20 cellular contexts compared by ENCODE assay signal in genomic region chr22:44218071-44218470, GRCh38. TPM values are rescaled to one million over a fixed set of nuclear protein-coding genes. Genes with fewer than 3 reads are reported as not detected.
DNase-seq lines count a peak whose midpoint lies in the region; FAIRE-seq and TF ChIP-seq lines count a peak whose summit lies in the region.
"Had no signal": no experiment of that assay in that cellular context is flagged by ENCODE, and none has a peak within 500 bp of the region (broad histone marks: within the 10 kb centered on the region; RNA-seq: fewer than 3 reads in every experiment).

No MANE protein-coding gene starts in this region.

- POLR2A ChIA-PET in H1 (lab: Charles Lee; ENCODE audit: partially characterized antibody), result interaction anchor here (0.6 kb wide), 1 partner anchor 530 kb away, joined by 3 read pairs; no protein-coding TSS in a partner anchor

- no peak overlapping the region for H2BK12ac ChIP-seq in H1 (ENCODE audit: low read depth, low read length)

- H3K27ac Mint-ChIP-seq in activated T-helper 1 cell treated with anti-CD3 and anti-CD28 coated beads, Interleukin-12 subunit alpha, Interleukin-12 subunit beta, Interleukin-2, Interleukin-4 antibody, amounts not matched to agents 30 ng/mL and 10 ng/mL and 1 ng/mL, durations not matched to agents 14 hours and 24 hours and 36 hours, result no peak overlapping the region
- H3K27ac Mint-ChIP-seq: CD4-positive, CD25-positive, alpha-beta regulatory T cell had no signal

- no peak for TF ChIP-seq POLR2A in H1 (IDR thresholded peaks at IDR 0.05; ENCODE audit: control extremely low read depth in 1 of 2, low read depth in 2 of 2, low read length in 2 of 2)

- no peaks in the 10 kb centered on the region for H3K4me1 Mint-ChIP-seq in activated T-helper 1 cell treated with anti-CD3 and anti-CD28 coated beads, Interleukin-12 subunit alpha, Interleukin-12 subunit beta, Interleukin-2, Interleukin-4 antibody, amounts not matched to agents 30 ng/mL and 10 ng/mL and 1 ng/mL, durations not matched to agents 14 hours and 24 hours and 36 hours (ENCODE audit: low read depth)
- H3K4me1 Mint-ChIP-seq: CD4-positive, CD25-positive, alpha-beta regulatory T cell; CD8-positive, alpha-beta memory T cell had no signal

- H3K23ac ChIP-seq in H1 (ENCODE audit: insufficient read length), result no peak overlapping the region

- no peak overlapping the region for H2BK20ac ChIP-seq in H1 (ENCODE audit: low read length)

- peaks cover 3 to 7% of the 10 kb centered on the region in 2 experiments; a peak in 1 of 4 replicates for H3K9me3 ChIP-seq in H1 (ENCODE audit: insufficient read depth in 2 of 2, low read depth in 1 of 2, low read length in 1 of 2)
- no peaks in the 10 kb centered on the region for H3K9me3 ChIP-seq in osteoblast (ENCODE audit: low read depth, low read length)
- H3K9me3 ChIP-seq in MG63, result peaks cover 5% of the 10 kb centered on the region; the same call in 1 of the 2 replicates
- H3K9me3 ChIP-seq: BE2C had no signal

- H3K36me3 Mint-ChIP-seq in activated T-helper 1 cell treated with anti-CD3 and anti-CD28 coated beads, Interleukin-12 subunit alpha, Interleukin-12 subunit beta, Interleukin-2, Interleukin-4 antibody, amounts not matched to agents 30 ng/mL and 10 ng/mL and 1 ng/mL, durations not matched to agents 14 hours and 24 hours and 36 hours (ENCODE audit: low read depth), result no peaks in the 10 kb centered on the region
- H3K36me3 Mint-ChIP-seq: CD4-positive, CD25-positive, alpha-beta regulatory T cell had no signal

- CTCF ChIA-PET in H1 (lab: Charles Lee; ENCODE audit: partially characterized antibody), result interaction anchor here (1.4 to 2.5 kb wide), 2 partner anchors 26 to 137 kb away, joined by 4 to 6 read pairs; no protein-coding TSS in a partner anchor

- H2AK5ac ChIP-seq in H1 (ENCODE audit: low read depth, low read length), result no peak overlapping the region

- TF ChIP-seq CTCF in GM10266 (IDR thresholded peaks at IDR 0.05; ENCODE audit: control insufficient read depth, insufficient read depth, low read depth, missing control alignments) (no peak), H1 (IDR thresholded peaks at IDR 0.05; ENCODE audit: control extremely low read depth in 1 of 3, insufficient read depth in 1 of 3, low read depth in 1 of 3, low read length in 3 of 3) (no peak), osteoblast (IDR thresholded peaks at IDR 0.05; ENCODE audit: extremely low read depth, low read depth, low read length) (no peak)

- H3K4me3 ChIP-seq in H1 (ENCODE audit: extremely low read depth in 1 of 4, insufficient read depth in 2 of 4, low read depth in 3 of 4, low read length in 4 of 4) (no peak overlapping the region), osteoblast (ENCODE audit: insufficient read depth, low read length) (no peak overlapping the region), MG63 (no peak overlapping the region)
- H3K4me3 ChIP-seq: K562 had no signal

- H3K18ac ChIP-seq in H1 (ENCODE audit: extremely low read depth, low read length), result no peak overlapping the region

- no peak overlapping the region for H2AFZ ChIP-seq in H1 (ENCODE audit: low read length)
- no peak overlapping the region for H2AFZ ChIP-seq in osteoblast (ENCODE audit: low read length)

- H2BK15ac ChIP-seq in H1 (ENCODE audit: low read length), result no peak overlapping the region

- H2BK120ac ChIP-seq in H1 (replicated peaks; ENCODE audit: low read depth, low read length), result no peak overlapping the region

- H3K4me1 ChIP-seq in H1 (replicated peaks in 1 of 4; ENCODE audit: control insufficient read depth in 3 of 4, insufficient read depth in 4 of 4, low read length in 3 of 4), result no peaks in the 10 kb centered on the region
- no peaks in the 10 kb centered on the region for H3K4me1 ChIP-seq in osteoblast (ENCODE audit: insufficient read depth, low read length)
- H3K4me1 ChIP-seq: BE2C had no signal

- no peak overlapping the region for H4K8ac ChIP-seq in H1 (ENCODE audit: extremely low read depth, insufficient read depth, low read length)

- H4K5ac ChIP-seq in H1 (ENCODE audit: insufficient read length, low read depth, low read length), result no peak overlapping the region

- peak overlapping the region; percentile 30 for H4K91ac ChIP-seq in H1 (replicated peaks; ENCODE audit: insufficient read length, low read length)

- H3K4me2 ChIP-seq in H1 (ENCODE audit: insufficient read depth in 1 of 2, low read depth in 2 of 2, low read length in 2 of 2) (no peak overlapping the region), osteoblast (ENCODE audit: insufficient read depth, low read length) (no peak overlapping the region)

- no peak overlapping the region for H3K14ac ChIP-seq in H1 (ENCODE audit: insufficient read length)

- H3K36me3 ChIP-seq in H1 (ENCODE audit: control insufficient read depth in 2 of 4, insufficient read depth in 4 of 4, low read length in 3 of 4), result no peaks in the 10 kb centered on the region; a peak in 1 of 8 replicates
- no peaks in the 10 kb centered on the region for H3K36me3 ChIP-seq in osteoblast (ENCODE audit: insufficient read depth, low read length)
- H3K36me3 ChIP-seq in MG63, result no peaks in the 10 kb centered on the region
- H3K36me3 ChIP-seq: BE2C had no signal

- no peaks in the 10 kb centered on the region for H3K27me3 Mint-ChIP-seq in activated T-helper 1 cell treated with anti-CD3 and anti-CD28 coated beads, Interleukin-12 subunit alpha, Interleukin-12 subunit beta, Interleukin-2, Interleukin-4 antibody, amounts not matched to agents 30 ng/mL and 10 ng/mL and 1 ng/mL, durations not matched to agents 14 hours and 24 hours and 36 hours (ENCODE audit: insufficient read depth)
- H3K27me3 Mint-ChIP-seq: CD4-positive, CD25-positive, alpha-beta regulatory T cell had no signal

- H3K9ac ChIP-seq in H1 (replicated peaks in 1 of 4; ENCODE audit: extremely low read depth in 1 of 4, low read depth in 3 of 4, low read length in 3 of 4), result no peak overlapping the region

- TF ChIP-seq RAD21 in H1 (IDR thresholded peaks at IDR 0.05 in 1 of 2, conservative IDR thresholded peaks at IDR 0.05 in 1 of 2; ENCODE audit: low read depth in 2 of 2, low read length in 2 of 2), result no peak

- peaks cover 0 to 5% of the 10 kb centered on the region in 2 experiments for H4K20me1 ChIP-seq in H1 (replicated peaks in 1 of 2; ENCODE audit: control insufficient read depth in 1 of 2, insufficient read depth in 2 of 2, low read length in 2 of 2)
- no peaks in the 10 kb centered on the region for H4K20me1 ChIP-seq in osteoblast (ENCODE audit: insufficient read depth, low read length)

- no peaks in the 10 kb centered on the region for H3K79me1 ChIP-seq in H1 (ENCODE audit: low read depth, low read length)

- H3K27ac ChIP-seq in H1 (ENCODE audit: low read depth, low read length) (no peak overlapping the region), osteoblast (ENCODE audit: low read depth, low read length) (no peak overlapping the region)

- intact Hi-C loops in activated T-helper 1 cell treated with anti-CD3 and anti-CD28 coated beads, Interleukin-12 subunit alpha, Interleukin-12 subunit beta, Interleukin-2, Interleukin-4 antibody, amounts not matched to agents 30 ng/mL and 10 ng/mL and 1 ng/mL, durations not matched to agents 14 hours and 24 hours and 36 hours (cut with micrococcal nuclease), result no loop called here

- H2BK5ac ChIP-seq in H1 (ENCODE audit: low read depth, low read length), result no peak overlapping the region

- H3K56ac ChIP-seq in H1 (replicated peaks; ENCODE audit: insufficient read length, low read depth, low read length), result no peak overlapping the region

- no peaks in the 10 kb centered on the region for H3K9me3 Mint-ChIP-seq in activated T-helper 1 cell treated with anti-CD3 and anti-CD28 coated beads, Interleukin-12 subunit alpha, Interleukin-12 subunit beta, Interleukin-2, Interleukin-4 antibody, amounts not matched to agents 30 ng/mL and 10 ng/mL and 1 ng/mL, durations not matched to agents 14 hours and 24 hours and 36 hours

- H3K79me2 ChIP-seq in H1 (ENCODE audit: control insufficient read depth in 1 of 2, insufficient read depth in 2 of 2, low read length in 2 of 2), result no peaks in the 10 kb centered on the region
- no peaks in the 10 kb centered on the region for H3K79me2 ChIP-seq in osteoblast (ENCODE audit: insufficient read depth, low read length)

- no peak for FAIRE-seq in H1 (lab: Jason Lieb, UNC)
- FAIRE-seq: G401.6, H54, HTR-8/SVneo, K562 had no signal

- H3K27me3 ChIP-seq in H1 (replicated peaks in 1 of 4; ENCODE audit: control insufficient read depth in 3 of 4, extremely low read depth in 1 of 4, insufficient read depth in 3 of 4, low read length in 3 of 4) (no peaks in the 10 kb centered on the region), osteoblast (ENCODE audit: insufficient read depth, low read length) (no peaks in the 10 kb centered on the region), MG63 (no peaks in the 10 kb centered on the region)
- H3K27me3 ChIP-seq: BE2C had no signal

- H3K23me2 ChIP-seq in H1 (ENCODE audit: low read depth, low read length), result peaks cover 7% of the 10 kb centered on the region; the same call in 1 of the 2 replicates

- no peak for TF ChIP-seq EP300 in H1 (IDR thresholded peaks at IDR 0.05; ENCODE audit: borderline replicate concordance in 1 of 2, low read depth in 2 of 2, low read length in 2 of 2)

- 82% methylated on average over 6 of the region's 6 CpGs; no CpG with 5 or more reads in 1 of the 2 experiments for WGBS in H1 (ENCODE audit: extremely low coverage in 1 of 2, insufficient coverage in 1 of 2, insufficient read length in 1 of 2, insufficient replicate concordance in 2 of 2, low coverage in 1 of 2, low lambda C conversion rate in 2 of 2, missing lambda C conversion rate in 1 of 2), 2 experiments

- H3K4ac ChIP-seq in H1 (replicated peaks; ENCODE audit: insufficient read length, low read depth, low read length), result no peak overlapping the region

- no peak overlapping the region for H3K4me3 Mint-ChIP-seq in activated T-helper 1 cell treated with anti-CD3 and anti-CD28 coated beads, Interleukin-12 subunit alpha, Interleukin-12 subunit beta, Interleukin-2, Interleukin-4 antibody, amounts not matched to agents 30 ng/mL and 10 ng/mL and 1 ng/mL, durations not matched to agents 14 hours and 24 hours and 36 hours
- H3K4me3 Mint-ChIP-seq: CD8-positive, alpha-beta memory T cell had no signal

- DNase-seq in GM10266 (ENCODE audit: extremely low spot score), result peak; percentile 7
- DNase-seq in H1 (ENCODE audit: low read depth in 1 of 2, low spot score in 2 of 2), result peak in 1 of 2 experiments; percentile 30
- DNase-seq in osteoblast (ENCODE audit: insufficient read length, low spot score, missing footprints), result peak; percentile 14
- DNase-seq in activated T-helper 1 cell treated with anti-CD3 and anti-CD28 coated beads, Interleukin-12 subunit alpha, Interleukin-12 subunit beta, Interleukin-2, Interleukin-4 antibody, amounts not matched to agents 30 ng/mL and 10 ng/mL and 1 ng/mL, durations not matched to agents 14 hours and 24 hours and 36 hours (ENCODE audit: low spot score), result no peak
- no peak for DNase-seq in NCI-H2081 (lab: John Stamatoyannopoulos, UW)
- DNase-seq in MG63, result no peak
- DNase-seq: BE2C; C1 segment of cervical spinal cord; CD4-positive, CD25-positive, alpha-beta regulatory T cell; CD8-positive, alpha-beta memory T cell; COR-L47; DMS 273 treated with DMSO at 0.1 percent for 48 hours; DMS53; HCEC 1CT; IMR-90 had no signal

RNA-seq across cellular contexts. Expression of gene PARVG, which starts 37.3 kb away (rescaled TPM):
- total RNA-seq in H1 (2021; fragmentation: NEBNext Ultra II Directional; extraction: Animal tissue kit (Norgen Biotek cat#: 25700)), result 0.37 and 0.50 TPM in 2 replicates
- polyA plus RNA-seq in H1 (2011; rRNA removed), result 0.80 and 1.5 TPM in 2 replicates
- polyA plus RNA-seq in H1 (2011; cell fraction: cytosol; rRNA removed), result 1.7 TPM
- polyA plus RNA-seq in H1 (2011; cell fraction: nucleus; rRNA removed), result 3.1 TPM
- polyA plus RNA-seq in H1 (2012, experiment 1 of 2), result 0.17 to 0.80 TPM (median 0.41 TPM) in 4 replicates
- polyA plus RNA-seq in H1 (2012, experiment 2 of 2), result 0.45 TPM
- 0.95 TPM for polyA plus RNA-seq in H1 (2013, experiment 1 of 2)
- 0.42 TPM for polyA plus RNA-seq in H1 (2013, experiment 2 of 2)
- polyA minus RNA-seq in H1 (2011; rRNA and poly(A)+ RNA removed), result 0.60 and 0.93 TPM in 2 replicates
- polyA minus RNA-seq in H1 (2011; cell fraction: cytosol; rRNA and poly(A)+ RNA removed), result 0.81 TPM
- polyA minus RNA-seq in H1 (2011; cell fraction: nucleus; rRNA and poly(A)+ RNA removed), result 1.5 TPM
- total RNA-seq in osteoblast, result 1.1 and 1.5 TPM in 2 replicates
- total RNA-seq in activated T-helper 1 cell treated with anti-CD3 and anti-CD28 coated beads, Interleukin-12 subunit alpha, Interleukin-12 subunit beta, Interleukin-2, Interleukin-4 antibody, amounts not matched to agents 30 ng/mL and 10 ng/mL and 1 ng/mL, durations not matched to agents 14 hours and 24 hours and 36 hours, result 50.6 and 52.8 TPM in 2 replicates
- not detected in 2 replicates for total RNA-seq in MG63 (2014; rRNA removed; shearing (Covaris generic); ENCODE audit: low replicate concordance)
- total RNA-seq: A172, IMR-90 had no signal
- polyA plus RNA-seq: IMR-90, K562 had no signal

Comparison
In these comparisons a context has a peak if more than half of its experiments do, and no peak if none do; other contexts are left out.
1. DNase-seq: peak in GM10266 (single experiment) and osteoblast (single experiment); none in activated T-helper 1 cell treated with anti-CD3 and anti-CD28 coated beads, Interleukin-12 subunit alpha, Interleukin-12 subunit beta, Interleukin-2, Interleukin-4 antibody, amounts not matched to agents 30 ng/mL and 10 ng/mL and 1 ng/mL, durations not matched to agents 14 hours and 24 hours and 36 hours (single experiment), NCI-H2081 (0 of 2) and MG63 (single experiment).
2. RNA of gene PARVG, which starts 37.3 kb away (total RNA-seq): 50.6 to 52.8 TPM in activated T-helper 1 cell treated with anti-CD3 and anti-CD28 coated beads, Interleukin-12 subunit alpha, Interleukin-12 subunit beta, Interleukin-2, Interleukin-4 antibody, amounts not matched to agents 30 ng/mL and 10 ng/mL and 1 ng/mL, durations not matched to agents 14 hours and 24 hours and 36 hours; 1.1 to 1.5 TPM in osteoblast, 0.37 to 0.50 TPM in H1 and not detected in MG63; every median in the first group is over 10 times any median in the second.